1 cellular context compared by ENCODE assay signal in the genomic region with DNA sequence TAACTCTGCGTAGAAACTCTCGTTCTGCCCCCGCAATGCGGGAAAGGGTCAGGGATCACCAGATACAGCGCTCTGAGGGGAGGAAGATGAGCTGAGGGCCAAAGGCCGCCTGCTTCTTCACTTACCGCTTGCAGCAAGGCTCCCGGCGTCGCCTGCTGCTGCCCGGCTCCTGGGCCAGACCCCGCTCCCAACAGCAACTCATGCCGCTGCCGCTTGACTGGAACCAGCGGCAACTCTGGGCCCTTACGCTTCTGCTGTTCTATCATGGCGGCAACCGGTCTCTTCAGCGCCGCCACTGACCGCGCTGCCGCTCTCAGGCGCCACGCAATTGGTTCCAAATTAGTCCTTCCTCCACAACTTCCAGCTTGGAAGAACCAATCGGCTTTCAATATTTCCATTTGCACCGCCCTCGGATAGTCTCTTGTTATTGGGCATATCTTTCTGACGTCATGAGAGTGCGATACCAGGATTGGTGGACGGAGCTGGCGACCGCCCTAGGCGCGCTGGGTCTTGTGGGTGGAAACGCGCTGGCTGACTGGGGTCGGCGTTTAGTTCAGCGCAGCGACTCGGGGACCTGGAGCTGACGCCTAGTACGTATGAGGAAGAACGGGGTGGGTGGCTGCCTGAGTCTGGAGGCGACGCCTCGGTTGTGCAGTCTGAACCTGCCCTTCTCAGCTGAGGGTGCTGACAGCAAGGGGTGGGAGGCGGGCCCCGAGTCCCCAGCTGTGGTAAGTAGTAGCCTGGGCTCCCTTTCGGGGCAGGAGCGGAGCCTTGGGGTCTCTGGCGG.
TF ChIP-seq lines count a peak whose summit lies in the region.

A gene (minus strand): TSS at position 303 of the 787 bp plus-strand sequence. CDS start 37 bp downstream, at position 266.
A gene with protein sequence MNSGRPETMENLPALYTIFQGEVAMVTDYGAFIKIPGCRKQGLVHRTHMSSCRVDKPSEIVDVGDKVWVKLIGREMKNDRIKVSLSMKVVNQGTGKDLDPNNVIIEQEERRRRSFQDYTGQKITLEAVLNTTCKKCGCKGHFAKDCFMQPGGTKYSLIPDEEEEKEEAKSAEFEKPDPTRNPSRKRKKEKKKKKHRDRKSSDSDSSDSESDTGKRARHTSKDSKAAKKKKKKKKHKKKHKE (plus strand): TSS at position 547 of the 787 bp plus-strand sequence. CDS start 13,067 bp downstream, outside the sequence.

TF ChIP-seq in K562, 482 proteins besides CTCF, POLR2A, EP300 and RAD21 (continued from another document and continues in another):
- TF ChIP-seq, protein P1, sequence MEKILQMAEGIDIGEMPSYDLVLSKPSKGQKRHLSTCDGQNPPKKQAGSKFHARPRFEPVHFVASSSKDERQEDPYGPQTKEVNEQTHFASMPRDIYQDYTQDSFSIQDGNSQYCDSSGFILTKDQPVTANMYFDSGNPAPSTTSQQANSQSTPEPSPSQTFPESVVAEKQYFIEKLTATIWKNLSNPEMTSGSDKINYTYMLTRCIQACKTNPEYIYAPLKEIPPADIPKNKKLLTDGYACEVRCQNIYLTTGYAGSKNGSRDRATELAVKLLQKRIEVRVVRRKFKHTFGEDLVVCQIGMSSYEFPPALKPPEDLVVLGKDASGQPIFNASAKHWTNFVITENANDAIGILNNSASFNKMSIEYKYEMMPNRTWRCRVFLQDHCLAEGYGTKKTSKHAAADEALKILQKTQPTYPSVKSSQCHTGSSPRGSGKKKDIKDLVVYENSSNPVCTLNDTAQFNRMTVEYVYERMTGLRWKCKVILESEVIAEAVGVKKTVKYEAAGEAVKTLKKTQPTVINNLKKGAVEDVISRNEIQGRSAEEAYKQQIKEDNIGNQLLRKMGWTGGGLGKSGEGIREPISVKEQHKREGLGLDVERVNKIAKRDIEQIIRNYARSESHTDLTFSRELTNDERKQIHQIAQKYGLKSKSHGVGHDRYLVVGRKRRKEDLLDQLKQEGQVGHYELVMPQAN (IDR thresholded peaks at IDR 0.05; ENCODE audit: borderline replicate concordance): peak; percentile 81
- no peak for TF ChIP-seq TSC22D4 (tag; IDR thresholded peaks at IDR 0.05)
- no peak for TF ChIP-seq SNIP1 (IDR thresholded peaks at IDR 0.05; ENCODE audit: low read depth)
- TF ChIP-seq JUND (IDR thresholded peaks at IDR 0.05; ENCODE audit: borderline replicate concordance, low read depth, low read length): peak; percentile 51
- TF ChIP-seq JUND (tag; IDR thresholded peaks at IDR 0.05; ENCODE audit: borderline replicate concordance, low read depth, low read length): no peak
- TF ChIP-seq TEAD4 (IDR thresholded peaks at IDR 0.05; ENCODE audit: low read length): peak; percentile 41
- no peak for TF ChIP-seq TEAD4 (CRISPR knock-in tag; IDR thresholded peaks at IDR 0.05; ENCODE audit: borderline replicate concordance)
- no peak for TF ChIP-seq FUS (optimal IDR thresholded peaks at IDR 0.05; ENCODE audit: low read depth, low read length)
- TF ChIP-seq, protein P2, sequence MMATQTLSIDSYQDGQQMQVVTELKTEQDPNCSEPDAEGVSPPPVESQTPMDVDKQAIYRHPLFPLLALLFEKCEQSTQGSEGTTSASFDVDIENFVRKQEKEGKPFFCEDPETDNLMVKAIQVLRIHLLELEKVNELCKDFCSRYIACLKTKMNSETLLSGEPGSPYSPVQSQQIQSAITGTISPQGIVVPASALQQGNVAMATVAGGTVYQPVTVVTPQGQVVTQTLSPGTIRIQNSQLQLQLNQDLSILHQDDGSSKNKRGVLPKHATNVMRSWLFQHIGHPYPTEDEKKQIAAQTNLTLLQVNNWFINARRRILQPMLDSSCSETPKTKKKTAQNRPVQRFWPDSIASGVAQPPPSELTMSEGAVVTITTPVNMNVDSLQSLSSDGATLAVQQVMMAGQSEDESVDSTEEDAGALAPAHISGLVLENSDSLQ (IDR thresholded peaks at IDR 0.05): peak; percentile 71
- TF ChIP-seq, protein P3, sequence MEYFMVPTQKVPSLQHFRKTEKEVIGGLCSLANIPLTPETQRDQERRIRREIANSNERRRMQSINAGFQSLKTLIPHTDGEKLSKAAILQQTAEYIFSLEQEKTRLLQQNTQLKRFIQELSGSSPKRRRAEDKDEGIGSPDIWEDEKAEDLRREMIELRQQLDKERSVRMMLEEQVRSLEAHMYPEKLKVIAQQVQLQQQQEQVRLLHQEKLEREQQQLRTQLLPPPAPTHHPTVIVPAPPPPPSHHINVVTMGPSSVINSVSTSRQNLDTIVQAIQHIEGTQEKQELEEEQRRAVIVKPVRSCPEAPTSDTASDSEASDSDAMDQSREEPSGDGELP (CRISPR knock-in tag; IDR thresholded peaks at IDR 0.05; ENCODE audit: borderline replicate concordance): peak; percentile 82
- no peak for TF ChIP-seq HEY1 (CRISPR knock-in tag; IDR thresholded peaks at IDR 0.05; ENCODE audit: borderline replicate concordance)
- no peak for TF ChIP-seq MED1 (CRISPR knock-in tag; IDR thresholded peaks at IDR 0.05; ENCODE audit: borderline replicate concordance)
- no peak for TF ChIP-seq TEAD2 (tag; IDR thresholded peaks at IDR 0.05)
- TF ChIP-seq, protein P4, sequence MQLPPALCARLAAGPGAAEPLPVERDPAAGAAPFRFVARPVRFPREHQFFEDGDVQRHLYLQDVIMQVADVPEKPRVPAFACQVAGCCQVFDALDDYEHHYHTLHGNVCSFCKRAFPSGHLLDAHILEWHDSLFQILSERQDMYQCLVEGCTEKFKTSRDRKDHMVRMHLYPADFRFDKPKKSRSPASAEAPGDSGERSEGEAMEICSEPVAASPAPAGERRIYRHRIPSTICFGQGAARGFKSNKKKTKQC (CRISPR knock-in tag; IDR thresholded peaks at IDR 0.05): peak; percentile 71; the same call in 1 of the 2 replicates
- peak; percentile 13 for TF ChIP-seq PCBP1 (IDR thresholded peaks at IDR 0.05; ENCODE audit: low read depth, low read length, poor library complexity, severe bottlenecking)
- TF ChIP-seq ZBTB8A (IDR thresholded peaks at IDR 0.05; ENCODE audit: partially characterized antibody): no peak
- TF ChIP-seq CXXC5 (CRISPR knock-in tag; IDR thresholded peaks at IDR 0.05): peak; percentile 61
- no peak for TF ChIP-seq NR2F6 (CRISPR knock-in tag; IDR thresholded peaks at IDR 0.05)
- no peak for TF ChIP-seq ZNF212 (CRISPR knock-in tag; IDR thresholded peaks at IDR 0.05)
- TF ChIP-seq ZBTB17 (CRISPR knock-in tag; IDR thresholded peaks at IDR 0.05): no peak
- no peak for TF ChIP-seq RFX1 (IDR thresholded peaks at IDR 0.05)
- no peak for TF ChIP-seq CBX5 (IDR thresholded peaks at IDR 0.05; ENCODE audit: borderline replicate concordance, low read depth)
- no peak for TF ChIP-seq SIRT6 (IDR thresholded peaks at IDR 0.05; ENCODE audit: low read depth, low read length)
- no peak for TF ChIP-seq CEBPB (tag; IDR thresholded peaks at IDR 0.05)
- TF ChIP-seq ZNF3 (CRISPR knock-in tag; IDR thresholded peaks at IDR 0.05): no peak
- TF ChIP-seq, protein P5, sequence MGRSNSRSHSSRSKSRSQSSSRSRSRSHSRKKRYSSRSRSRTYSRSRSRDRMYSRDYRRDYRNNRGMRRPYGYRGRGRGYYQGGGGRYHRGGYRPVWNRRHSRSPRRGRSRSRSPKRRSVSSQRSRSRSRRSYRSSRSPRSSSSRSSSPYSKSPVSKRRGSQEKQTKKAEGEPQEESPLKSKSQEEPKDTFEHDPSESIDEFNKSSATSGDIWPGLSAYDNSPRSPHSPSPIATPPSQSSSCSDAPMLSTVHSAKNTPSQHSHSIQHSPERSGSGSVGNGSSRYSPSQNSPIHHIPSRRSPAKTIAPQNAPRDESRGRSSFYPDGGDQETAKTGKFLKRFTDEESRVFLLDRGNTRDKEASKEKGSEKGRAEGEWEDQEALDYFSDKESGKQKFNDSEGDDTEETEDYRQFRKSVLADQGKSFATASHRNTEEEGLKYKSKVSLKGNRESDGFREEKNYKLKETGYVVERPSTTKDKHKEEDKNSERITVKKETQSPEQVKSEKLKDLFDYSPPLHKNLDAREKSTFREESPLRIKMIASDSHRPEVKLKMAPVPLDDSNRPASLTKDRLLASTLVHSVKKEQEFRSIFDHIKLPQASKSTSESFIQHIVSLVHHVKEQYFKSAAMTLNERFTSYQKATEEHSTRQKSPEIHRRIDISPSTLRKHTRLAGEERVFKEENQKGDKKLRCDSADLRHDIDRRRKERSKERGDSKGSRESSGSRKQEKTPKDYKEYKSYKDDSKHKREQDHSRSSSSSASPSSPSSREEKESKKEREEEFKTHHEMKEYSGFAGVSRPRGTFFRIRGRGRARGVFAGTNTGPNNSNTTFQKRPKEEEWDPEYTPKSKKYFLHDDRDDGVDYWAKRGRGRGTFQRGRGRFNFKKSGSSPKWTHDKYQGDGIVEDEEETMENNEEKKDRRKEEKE (IDR thresholded peaks at IDR 0.05; ENCODE audit: borderline replicate concordance in 1 of 2, control insufficient read depth in 1 of 2, low read depth in 2 of 2, low read length in 1 of 2): no peak
- TF ChIP-seq FOXJ3 (CRISPR knock-in tag; IDR thresholded peaks at IDR 0.05): no peak
- TF ChIP-seq ZZZ3 (IDR thresholded peaks at IDR 0.05): no peak
- TF ChIP-seq MECOM (CRISPR knock-in tag; IDR thresholded peaks at IDR 0.05): no peak
- TF ChIP-seq PYGO2 (tag; IDR thresholded peaks at IDR 0.05): no peak
- TF ChIP-seq NCOA6 (IDR thresholded peaks at IDR 0.05): no peak
- TF ChIP-seq SP1 (CRISPR knock-in tag; IDR thresholded peaks at IDR 0.05): 0 out of 2 replicates have a peak, but pooled peaks have one; percentile 5
- TF ChIP-seq, protein P6, sequence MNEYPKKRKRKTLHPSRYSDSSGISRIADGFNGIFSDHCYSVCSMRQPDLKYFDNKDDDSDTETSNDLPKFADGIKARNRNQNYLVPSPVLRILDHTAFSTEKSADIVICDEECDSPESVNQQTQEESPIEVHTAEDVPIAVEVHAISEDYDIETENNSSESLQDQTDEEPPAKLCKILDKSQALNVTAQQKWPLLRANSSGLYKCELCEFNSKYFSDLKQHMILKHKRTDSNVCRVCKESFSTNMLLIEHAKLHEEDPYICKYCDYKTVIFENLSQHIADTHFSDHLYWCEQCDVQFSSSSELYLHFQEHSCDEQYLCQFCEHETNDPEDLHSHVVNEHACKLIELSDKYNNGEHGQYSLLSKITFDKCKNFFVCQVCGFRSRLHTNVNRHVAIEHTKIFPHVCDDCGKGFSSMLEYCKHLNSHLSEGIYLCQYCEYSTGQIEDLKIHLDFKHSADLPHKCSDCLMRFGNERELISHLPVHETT (CRISPR knock-in tag; conservative IDR thresholded peaks at IDR 0.05 in 1 of 2, IDR thresholded peaks at IDR 0.05 in 1 of 2): no peak; a peak in 1 of 4 replicates
- 0 out of 2 replicates have a peak, but pooled peaks have one; percentile 4 for TF ChIP-seq HDAC2 (IDR thresholded peaks at IDR 0.05)
- TF ChIP-seq, protein P7, sequence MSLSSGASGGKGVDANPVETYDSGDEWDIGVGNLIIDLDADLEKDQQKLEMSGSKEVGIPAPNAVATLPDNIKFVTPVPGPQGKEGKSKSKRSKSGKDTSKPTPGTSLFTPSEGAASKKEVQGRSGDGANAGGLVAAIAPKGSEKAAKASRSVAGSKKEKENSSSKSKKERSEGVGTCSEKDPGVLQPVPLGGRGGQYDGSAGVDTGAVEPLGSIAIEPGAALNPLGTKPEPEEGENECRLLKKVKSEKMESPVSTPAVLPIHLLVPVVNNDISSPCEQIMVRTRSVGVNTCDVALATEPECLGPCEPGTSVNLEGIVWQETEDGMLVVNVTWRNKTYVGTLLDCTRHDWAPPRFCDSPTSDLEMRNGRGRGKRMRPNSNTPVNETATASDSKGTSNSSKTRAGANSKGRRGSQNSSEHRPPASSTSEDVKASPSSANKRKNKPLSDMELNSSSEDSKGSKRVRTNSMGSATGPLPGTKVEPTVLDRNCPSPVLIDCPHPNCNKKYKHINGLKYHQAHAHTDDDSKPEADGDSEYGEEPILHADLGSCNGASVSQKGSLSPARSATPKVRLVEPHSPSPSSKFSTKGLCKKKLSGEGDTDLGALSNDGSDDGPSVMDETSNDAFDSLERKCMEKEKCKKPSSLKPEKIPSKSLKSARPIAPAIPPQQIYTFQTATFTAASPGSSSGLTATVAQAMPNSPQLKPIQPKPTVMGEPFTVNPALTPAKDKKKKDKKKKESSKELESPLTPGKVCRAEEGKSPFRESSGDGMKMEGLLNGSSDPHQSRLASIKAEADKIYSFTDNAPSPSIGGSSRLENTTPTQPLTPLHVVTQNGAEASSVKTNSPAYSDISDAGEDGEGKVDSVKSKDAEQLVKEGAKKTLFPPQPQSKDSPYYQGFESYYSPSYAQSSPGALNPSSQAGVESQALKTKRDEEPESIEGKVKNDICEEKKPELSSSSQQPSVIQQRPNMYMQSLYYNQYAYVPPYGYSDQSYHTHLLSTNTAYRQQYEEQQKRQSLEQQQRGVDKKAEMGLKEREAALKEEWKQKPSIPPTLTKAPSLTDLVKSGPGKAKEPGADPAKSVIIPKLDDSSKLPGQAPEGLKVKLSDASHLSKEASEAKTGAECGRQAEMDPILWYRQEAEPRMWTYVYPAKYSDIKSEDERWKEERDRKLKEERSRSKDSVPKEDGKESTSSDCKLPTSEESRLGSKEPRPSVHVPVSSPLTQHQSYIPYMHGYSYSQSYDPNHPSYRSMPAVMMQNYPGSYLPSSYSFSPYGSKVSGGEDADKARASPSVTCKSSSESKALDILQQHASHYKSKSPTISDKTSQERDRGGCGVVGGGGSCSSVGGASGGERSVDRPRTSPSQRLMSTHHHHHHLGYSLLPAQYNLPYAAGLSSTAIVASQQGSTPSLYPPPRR (CRISPR knock-in tag; IDR thresholded peaks at IDR 0.05; ENCODE audit: borderline replicate concordance): 0 out of 2 replicates have a peak, but pooled peaks have one; percentile 3
- TF ChIP-seq ELF1 (tag; IDR thresholded peaks at IDR 0.05): no peak
- peak; percentile 100 for TF ChIP-seq PHF8 (IDR thresholded peaks at IDR 0.05; ENCODE audit: borderline replicate concordance, low read length)
- TF ChIP-seq ZNF184 (CRISPR knock-in tag; IDR thresholded peaks at IDR 0.05): no peak
- TF ChIP-seq ARID1B (IDR thresholded peaks at IDR 0.05): no peak
- TF ChIP-seq FOXK2 (conservative IDR thresholded peaks at IDR 0.05 in 1 of 2, IDR thresholded peaks at IDR 0.05 in 1 of 2; ENCODE audit: low read depth in 2 of 2): peak; percentile 63 to 69; a peak in 3 of 4 replicates
- TF ChIP-seq RBM22 (IDR thresholded peaks at IDR 0.05; ENCODE audit: low read depth, low read length, poor library complexity, severe bottlenecking): peak; percentile 42
- no peak for TF ChIP-seq MIER1 (IDR thresholded peaks at IDR 0.05; ENCODE audit: low read depth)
- peak; percentile 69 for TF ChIP-seq NFYB (IDR thresholded peaks at IDR 0.05; ENCODE audit: extremely low read depth, insufficient read length)
- TF ChIP-seq HIVEP1 (CRISPR knock-in tag; IDR thresholded peaks at IDR 0.05): no peak
- no peak for TF ChIP-seq ZNF232 (CRISPR knock-in tag; IDR thresholded peaks at IDR 0.05)
- TF ChIP-seq RBBP5 (IDR thresholded peaks at IDR 0.05; ENCODE audit: borderline replicate concordance, insufficient read depth, low read length, poor library complexity, severe bottlenecking): peak; percentile 89
- peak; percentile 27 for TF ChIP-seq ESRRA (IDR thresholded peaks at IDR 0.05; ENCODE audit: borderline replicate concordance, low read depth)
- TF ChIP-seq CEBPG (CRISPR knock-in tag; IDR thresholded peaks at IDR 0.05): no peak
- TF ChIP-seq CEBPG (tag; conservative IDR thresholded peaks at IDR 0.05 in 1 of 2, IDR thresholded peaks at IDR 0.05 in 1 of 2): no peak
- TF ChIP-seq ZNF140 (CRISPR knock-in tag; IDR thresholded peaks at IDR 0.05): no peak
- no peak for TF ChIP-seq ARHGAP35 (IDR thresholded peaks at IDR 0.05; ENCODE audit: partially characterized antibody)
- peak; percentile 91 for TF ChIP-seq TAF7 (tag; IDR thresholded peaks at IDR 0.05)
- no peak for TF ChIP-seq FIP1L1 (IDR thresholded peaks at IDR 0.05; ENCODE audit: low read depth, low read length, poor library complexity, severe bottlenecking)
